ENCODE assay signal across 30 cellular contexts in the genomic region with DNA sequence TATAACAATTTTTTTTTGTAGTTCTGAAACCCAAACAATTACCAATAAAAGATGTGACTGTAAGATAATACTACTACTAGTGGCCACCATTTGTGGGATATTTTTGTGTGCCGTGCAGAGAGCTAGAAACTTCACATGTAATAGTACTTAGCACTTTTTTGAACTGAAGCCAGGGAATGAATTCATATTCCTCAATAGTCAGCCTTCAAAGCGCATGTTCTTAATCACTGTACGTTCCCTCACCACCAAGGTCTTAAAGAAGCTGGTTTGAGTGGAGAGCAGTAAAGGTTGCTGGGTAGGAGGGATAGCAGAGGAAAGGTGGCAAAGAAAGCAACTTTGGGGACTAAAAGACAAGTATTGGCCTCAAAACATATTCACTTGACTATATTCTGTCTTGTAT. TPM values are rescaled to one million over a fixed set of nuclear protein-coding genes. Genes with fewer than 3 reads are reported as not detected.
A peak's percentile ranks its signal among the peaks of the same experiment; 100 is the strongest.
DNase-seq lines count a peak whose midpoint lies in the region; ATAC-seq and TF ChIP-seq lines count a peak whose summit lies in the region.
"Had no signal": no experiment of that assay in that cellular context is flagged by ENCODE, and none has a peak within 500 bp of the region (broad histone marks: within the 10 kb centered on the region; RNA-seq: fewer than 3 reads in every experiment).

No MANE protein-coding gene starts in this region.

- no peaks in the 10 kb centered on the region for H3K27me3 ChIP-seq in vagina
- H3K27me3 ChIP-seq: BE2C, heart right ventricle, ovary had no signal

- CTCF ChIA-PET in activated naive CD4-positive, alpha-beta T cell treated with anti-CD3 and anti-CD28 coated beads, Interleukin-2, amount 10 ng/mL, durations not matched to agents 7 days and 5 days (lab: Charles Lee): interaction anchor here (0.6 to 1.2 kb wide), 3 partner anchors 8 to 110 kb away, joined by 3 to 7 read pairs (median 4); no protein-coding TSS in a partner anchor

- no peak for DNase-seq in activated naive CD4-positive, alpha-beta T cell treated with anti-CD3 and anti-CD28 coated beads, Interleukin-2, amount 10 ng/mL, durations not matched to agents 7 days and 5 days
- peak; percentile 22 for DNase-seq in fibroblast of the aortic adventitia (ENCODE audit: low read depth)
- no peak for DNase-seq in stimulated activated effector memory CD8-positive, alpha-beta T cell treated with anti-CD3 and anti-CD28 coated beads, Interleukin-12 subunit alpha, Interleukin-12 subunit beta, amount 100 ng/mL, for 72 hours (ENCODE audit: low spot score in 2 of 2)
- DNase-seq in vagina (ENCODE audit: extremely low spot score in 2 of 2): no peak
- no peak for DNase-seq in DMS53 (lab: John Stamatoyannopoulos, UW)
- DNase-seq in DMS153 treated with DMSO at 0.1 percent for 48 hours (lab: John Stamatoyannopoulos, UW; ENCODE audit: unreplicated experiment): no peak
- DNase-seq: activated CD4-positive, alpha-beta T cell treated with anti-CD3 and anti-CD28 coated beads, Interleukin-2, amount 10 ng/mL, durations not matched to agents 7 days and 5 days; activated gamma-delta T cell; amygdala; BE2C; caudate nucleus; EL; heart right ventricle; KBM-7; MV-4-11; naive B cell; NCI-H187 treated with DMSO at 0.1 percent for 48 hours; NCI-H226; NCI-H774; ovary; PC-9; right cardiac atrium; stimulated activated CD4-positive, alpha-beta T cell treated with anti-CD3 and anti-CD28 coated beads, Interleukin-15, amount 100 ng/mL, for 24 hours; stimulated activated CD8-positive, alpha-beta memory T cell treated with anti-CD3 and anti-CD28 coated beads, Interleukin-4, amount 100 ng/mL, for 48 hours had no signal

- H3K36me3 Mint-ChIP-seq in activated naive CD4-positive, alpha-beta T cell treated with anti-CD3 and anti-CD28 coated beads, Interleukin-2, amount 50 U/mL, for 24 hours: no peaks in the 10 kb centered on the region
- peaks cover 5% of the 10 kb centered on the region for H3K36me3 Mint-ChIP-seq in activated naive CD4-positive, alpha-beta T cell treated with anti-CD3 and anti-CD28 coated beads, Interleukin-2, amount 10 ng/mL, durations not matched to agents 7 days and 5 days
- H3K36me3 Mint-ChIP-seq in stimulated activated effector memory CD8-positive, alpha-beta T cell treated with anti-CD3 and anti-CD28 coated beads, Interleukin-12 subunit alpha, Interleukin-12 subunit beta, amount 100 ng/mL, for 72 hours: no peaks in the 10 kb centered on the region
- H3K36me3 Mint-ChIP-seq: naive B cell had no signal

- no peaks in the 10 kb centered on the region for H3K9me3 ChIP-seq in vagina
- H3K9me3 ChIP-seq: BE2C, HAP-1, heart right ventricle, ovary had no signal

- peak; percentile 62 for ATAC-seq in SK-N-SH treated with all-trans-retinoic acid at 6 μM for 48 hours
- ATAC-seq in stimulated activated effector memory CD8-positive, alpha-beta T cell treated with anti-CD3 and anti-CD28 coated beads, Interleukin-12 subunit alpha, Interleukin-12 subunit beta, amount 100 ng/mL, for 72 hours: no peak
- ATAC-seq: heart right ventricle, right cardiac atrium had no signal

- H3K27me3 Mint-ChIP-seq in activated naive CD4-positive, alpha-beta T cell treated with anti-CD3 and anti-CD28 coated beads, Interleukin-2, amount 50 U/mL, for 24 hours: no peaks in the 10 kb centered on the region
- no peaks in the 10 kb centered on the region for H3K27me3 Mint-ChIP-seq in activated naive CD4-positive, alpha-beta T cell treated with anti-CD3 and anti-CD28 coated beads, Interleukin-2, amount 10 ng/mL, durations not matched to agents 7 days and 5 days
- H3K27me3 Mint-ChIP-seq: activated CD4-positive, alpha-beta T cell treated with anti-CD3 and anti-CD28 coated beads, Interleukin-2, amount 10 ng/mL, durations not matched to agents 7 days and 5 days; naive B cell had no signal

- H3K4me3 ChIP-seq in fibroblast of the aortic adventitia (ENCODE audit: low read depth, low read length) (no peak overlapping the region), vagina (no peak overlapping the region)
- H3K4me3 ChIP-seq: HAP-1, heart right ventricle, ovary, PC-9 had no signal

- no peak for TF ChIP-seq CTCF in fibroblast of the aortic adventitia (IDR thresholded peaks at IDR 0.05; ENCODE audit: insufficient read depth, low read length)
- no peak for TF ChIP-seq CTCF in vagina (IDR thresholded peaks at IDR 0.05)

- peaks cover 5% of the 10 kb centered on the region for H3K4me1 ChIP-seq in vagina
- H3K4me1 ChIP-seq: BE2C had no signal

- intact Hi-C loops in vagina (cut with DNase I): no loop called here

- no peak for TF ChIP-seq POLR2A in vagina (IDR thresholded peaks at IDR 0.05)

- no peak overlapping the region for H3K4me3 Mint-ChIP-seq in activated naive CD4-positive, alpha-beta T cell treated with anti-CD3 and anti-CD28 coated beads, Interleukin-2, amount 50 U/mL, for 24 hours
- no peak overlapping the region for H3K4me3 Mint-ChIP-seq in activated naive CD4-positive, alpha-beta T cell treated with anti-CD3 and anti-CD28 coated beads, Interleukin-2, amount 10 ng/mL, durations not matched to agents 7 days and 5 days
- peak overlapping the region; percentile 3 for H3K4me3 Mint-ChIP-seq in stimulated activated effector memory CD8-positive, alpha-beta T cell treated with anti-CD3 and anti-CD28 coated beads, Interleukin-12 subunit alpha, Interleukin-12 subunit beta, amount 100 ng/mL, for 72 hours
- H3K4me3 Mint-ChIP-seq: activated CD4-positive, alpha-beta T cell treated with anti-CD3 and anti-CD28 coated beads, Interleukin-2, amount 10 ng/mL, durations not matched to agents 7 days and 5 days; T-helper 1 cell treated with Interleukin-12 subunit alpha and Interleukin-12 subunit beta and Interleukin-4 antibody, amounts not matched to agents 30 μg/mL and 1 μg/mL, for 36 hours had no signal

- no peaks in the 10 kb centered on the region for H3K9me3 Mint-ChIP-seq in activated naive CD4-positive, alpha-beta T cell treated with anti-CD3 and anti-CD28 coated beads, Interleukin-2, amount 50 U/mL, for 24 hours
- H3K9me3 Mint-ChIP-seq in activated naive CD4-positive, alpha-beta T cell treated with anti-CD3 and anti-CD28 coated beads, Interleukin-2, amount 10 ng/mL, durations not matched to agents 7 days and 5 days: no peaks in the 10 kb centered on the region
- H3K9me3 Mint-ChIP-seq in stimulated activated effector memory CD8-positive, alpha-beta T cell treated with anti-CD3 and anti-CD28 coated beads, Interleukin-12 subunit alpha, Interleukin-12 subunit beta, amount 100 ng/mL, for 72 hours: no peaks in the 10 kb centered on the region
- H3K9me3 Mint-ChIP-seq: activated CD4-positive, alpha-beta T cell treated with anti-CD3 and anti-CD28 coated beads, Interleukin-2, amount 10 ng/mL, durations not matched to agents 7 days and 5 days; naive B cell; T-helper 1 cell treated with Interleukin-12 subunit alpha and Interleukin-12 subunit beta and Interleukin-4 antibody, amounts not matched to agents 30 μg/mL and 1 μg/mL, for 36 hours had no signal

- H3K4me1 Mint-ChIP-seq in activated naive CD4-positive, alpha-beta T cell treated with anti-CD3 and anti-CD28 coated beads, Interleukin-2, amount 50 U/mL, for 24 hours: peaks cover 47% of the 10 kb centered on the region
- H3K4me1 Mint-ChIP-seq in activated naive CD4-positive, alpha-beta T cell treated with anti-CD3 and anti-CD28 coated beads, Interleukin-2, amount 10 ng/mL, durations not matched to agents 7 days and 5 days: peaks cover 49% of the 10 kb centered on the region
- peaks cover 20% of the 10 kb centered on the region for H3K4me1 Mint-ChIP-seq in stimulated activated effector memory CD8-positive, alpha-beta T cell treated with anti-CD3 and anti-CD28 coated beads, Interleukin-12 subunit alpha, Interleukin-12 subunit beta, amount 100 ng/mL, for 72 hours

- no peaks in the 10 kb centered on the region for H3K36me3 ChIP-seq in vagina
- H3K36me3 ChIP-seq: BE2C, HAP-1, heart right ventricle, ovary had no signal

- H3K27ac ChIP-seq in vagina: no peak overlapping the region
- H3K27ac ChIP-seq: ovary, PC-9 had no signal

- H3K27ac Mint-ChIP-seq in activated naive CD4-positive, alpha-beta T cell treated with anti-CD3 and anti-CD28 coated beads, Interleukin-2, amount 50 U/mL, for 24 hours: peak overlapping the region; percentile 63
- no peak overlapping the region for H3K27ac Mint-ChIP-seq in activated naive CD4-positive, alpha-beta T cell treated with anti-CD3 and anti-CD28 coated beads, Interleukin-2, amount 10 ng/mL, durations not matched to agents 7 days and 5 days
- H3K27ac Mint-ChIP-seq in stimulated activated effector memory CD8-positive, alpha-beta T cell treated with anti-CD3 and anti-CD28 coated beads, Interleukin-12 subunit alpha, Interleukin-12 subunit beta, amount 100 ng/mL, for 72 hours: no peak overlapping the region
- H3K27ac Mint-ChIP-seq: T-helper 1 cell treated with Interleukin-12 subunit alpha and Interleukin-12 subunit beta and Interleukin-4 antibody, amounts not matched to agents 30 μg/mL and 1 μg/mL, for 36 hours had no signal

TF ChIP-seq in SK-N-SH treated with all-trans-retinoic acid at 6 μM for 48 hours, 23 proteins besides CTCF, POLR2A, EP300 and RAD21 (continues in another document):
- TF ChIP-seq TCF4 (CRISPR knock-in tag; IDR thresholded peaks at IDR 0.05; ENCODE audit: borderline replicate concordance): no peak
- TF ChIP-seq ZFP3 (CRISPR knock-in tag; IDR thresholded peaks at IDR 0.05): no peak
- no peak for TF ChIP-seq ZC3H10 (CRISPR knock-in tag; IDR thresholded peaks at IDR 0.05)
- no peak for TF ChIP-seq ZNF565 (CRISPR knock-in tag; conservative IDR thresholded peaks at IDR 0.05; ENCODE audit: low read depth)
- no peak for TF ChIP-seq GLIS3 (CRISPR knock-in tag; IDR thresholded peaks at IDR 0.05)
- no peak for TF ChIP-seq RARB (CRISPR knock-in tag; IDR thresholded peaks at IDR 0.05)
- TF ChIP-seq ZNF8 (CRISPR knock-in tag; IDR thresholded peaks at IDR 0.05): no peak
- TF ChIP-seq, protein P1, sequence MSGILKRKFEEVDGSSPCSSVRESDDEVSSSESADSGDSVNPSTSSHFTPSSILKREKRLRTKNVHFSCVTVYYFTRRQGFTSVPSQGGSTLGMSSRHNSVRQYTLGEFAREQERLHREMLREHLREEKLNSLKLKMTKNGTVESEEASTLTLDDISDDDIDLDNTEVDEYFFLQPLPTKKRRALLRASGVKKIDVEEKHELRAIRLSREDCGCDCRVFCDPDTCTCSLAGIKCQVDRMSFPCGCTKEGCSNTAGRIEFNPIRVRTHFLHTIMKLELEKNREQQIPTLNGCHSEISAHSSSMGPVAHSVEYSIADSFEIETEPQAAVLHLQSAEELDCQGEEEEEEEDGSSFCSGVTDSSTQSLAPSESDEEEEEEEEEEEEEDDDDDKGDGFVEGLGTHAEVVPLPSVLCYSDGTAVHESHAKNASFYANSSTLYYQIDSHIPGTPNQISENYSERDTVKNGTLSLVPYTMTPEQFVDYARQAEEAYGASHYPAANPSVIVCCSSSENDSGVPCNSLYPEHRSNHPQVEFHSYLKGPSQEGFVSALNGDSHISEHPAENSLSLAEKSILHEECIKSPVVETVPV (CRISPR knock-in tag; IDR thresholded peaks at IDR 0.05): no peak
- no peak for TF ChIP-seq SNAI2 (CRISPR knock-in tag; IDR thresholded peaks at IDR 0.05)
- no peak for TF ChIP-seq ZNF70 (CRISPR knock-in tag; IDR thresholded peaks at IDR 0.05)

RNA-seq across cellular contexts. Expression of a gene that starts 9.6 kb away (rescaled TPM):
- 64.8 and 116 TPM in 2 replicates for total RNA-seq in fibroblast of the aortic adventitia (ENCODE audit: low replicate concordance)
- total RNA-seq in vagina: 71.2 TPM

RNA-seq across cellular contexts. Expression of a gene that starts 23.8 kb away (rescaled TPM):
- total RNA-seq in fibroblast of the aortic adventitia (ENCODE audit: low replicate concordance): 22.5 and 30.6 TPM in 2 replicates
- total RNA-seq in vagina: 15.7 TPM

RNA-seq across cellular contexts. Expression of a gene that starts 45.8 kb away (rescaled TPM):
- total RNA-seq in fibroblast of the aortic adventitia (ENCODE audit: low replicate concordance): 0.99 and 18.2 TPM in 2 replicates
- total RNA-seq in vagina: 2.7 TPM
- total RNA-seq: dermis microvascular lymphatic vessel endothelial cell, endothelial cell of umbilical vein, PC-9 had no signal
